Comparison of ENCODE assay signal across 16 cellular contexts in genomic region chr2:138565251-138565598, GRCh38.
DNase-seq lines count a peak whose midpoint lies in the region; ATAC-seq and TF ChIP-seq lines count a peak whose summit lies in the region.
"Had no signal": no experiment of that assay in that cellular context is flagged by ENCODE, and none has a peak within 500 bp of the region (broad histone marks: within the 10 kb centered on the region; RNA-seq: fewer than 3 reads in every experiment).

No MANE protein-coding gene starts in this region.

- H3K27ac ChIP-seq in PC-3 (ENCODE audit: low read length), result peak overlapping the region; percentile 67
- H3K27ac ChIP-seq in smooth muscle cell (ENCODE audit: low read depth), result peak overlapping the region; percentile 68
- no peak overlapping the region for H3K27ac ChIP-seq in thyroid gland
- H3K27ac ChIP-seq: BLaER1 treated with 17β-estradiol and CSF1 and Interleukin-3, amounts not matched to agents 10 nM and 100 nM; GM23248 had no signal

- CTCF ChIA-PET in PC-3 (lab: Charles Lee), result no interaction called here

- no peak overlapping the region for H3K9ac ChIP-seq in PC-3 (ENCODE audit: low read length)
- no peak overlapping the region for H3K9ac ChIP-seq in smooth muscle cell (ENCODE audit: low read depth)
- H3K9ac ChIP-seq: BLaER1 treated with 17β-estradiol and CSF1 and Interleukin-3, amounts not matched to agents 10 nM and 100 nM; GM23248 had no signal

- no peaks in the 10 kb centered on the region for H3K9me2 ChIP-seq in PC-3 (replicated peaks; ENCODE audit: low read length)

- DNase-seq in PC-3 (peak; percentile 65), choroid plexus epithelial cell (ENCODE audit: low read depth) (peak; percentile 1), kidney tubule cell (ENCODE audit: low spot score) (peak; percentile 17), smooth muscle cell (lab: John Stamatoyannopoulos, UW; ENCODE audit: unreplicated experiment) (no peak), thyroid gland (no peak)
- DNase-seq: Calu3; CD8-positive, alpha-beta T cell; DMS 273 treated with DMSO at 0.1 percent for 48 hours; DND-41; EL; GM23248 had no signal

- H3K36me3 ChIP-seq in PC-3 (ENCODE audit: low read depth, low read length) (peaks cover 6% of the 10 kb centered on the region; the same call in 1 of the 2 replicates), smooth muscle cell (ENCODE audit: low read depth) (peaks cover 20% of the 10 kb centered on the region), thyroid gland (peaks cover 10 to 12% of the 10 kb centered on the region in 2 donors)

- no peaks in the 10 kb centered on the region for H3F3A ChIP-seq in PC-3 (ENCODE audit: low read length, unreplicated experiment)
- no peaks in the 10 kb centered on the region for H3F3A ChIP-seq in smooth muscle cell (ENCODE audit: low read depth)

- TF ChIP-seq POLR2A in thyroid gland (IDR thresholded peaks at IDR 0.05), result no peak

- ATAC-seq in PC-3 (peak; percentile 66), GM21360 (IDR thresholded peaks at IDR 0.05; ENCODE audit: unreplicated experiment) (no peak)
- ATAC-seq in activated CD4-positive, CD25-positive, alpha-beta regulatory T cell treated with anti-CD3 and anti-CD28 coated beads, Interleukin-2, amount 50 U/mL, for 24 hours, result no peak
- ATAC-seq: CD8-positive, alpha-beta T cell; GM12878 had no signal

- no TSS peak for BruUV-seq in PC-3 (replicated peaks; lab: Mats Ljungman, UMichigan)

- no peaks in the 10 kb centered on the region for H3K27me3 ChIP-seq in PC-3 (ENCODE audit: low read length)
- H3K27me3 ChIP-seq in smooth muscle cell (ENCODE audit: low read depth), result no peaks in the 10 kb centered on the region
- no peaks in the 10 kb centered on the region for H3K27me3 ChIP-seq in thyroid gland
- H3K27me3 ChIP-seq: BLaER1 treated with 17β-estradiol and CSF1 and Interleukin-3, amounts not matched to agents 10 nM and 100 nM had no signal

- H3K4me1 ChIP-seq in PC-3 (ENCODE audit: insufficient read depth, low read length) (peaks cover 23% of the 10 kb centered on the region), smooth muscle cell (ENCODE audit: low read depth) (no peaks in the 10 kb centered on the region), thyroid gland (no peaks in the 10 kb centered on the region)
- H3K4me1 ChIP-seq: BLaER1 treated with 17β-estradiol and CSF1 and Interleukin-3, amounts not matched to agents 10 nM and 100 nM; HAP-1 had no signal

- H3K4me3 ChIP-seq in PC-3 (ENCODE audit: low read length), result no peak overlapping the region
- H3K4me3 ChIP-seq in choroid plexus epithelial cell (ENCODE audit: low read depth, low read length), result no peak overlapping the region
- no peak overlapping the region for H3K4me3 ChIP-seq in smooth muscle cell
- no peak overlapping the region for H3K4me3 ChIP-seq in thyroid gland (replicated peaks in 1 of 3)
- H3K4me3 ChIP-seq: BLaER1 treated with 17β-estradiol and CSF1 and Interleukin-3, amounts not matched to agents 10 nM and 100 nM; GM12878; GM23248; HAP-1 had no signal

- H3K4me2 ChIP-seq in PC-3 (ENCODE audit: low read length) (peak overlapping the region; percentile 46), smooth muscle cell (no peak overlapping the region)
- H3K4me2 ChIP-seq: BLaER1 treated with 17β-estradiol and CSF1 and Interleukin-3, amounts not matched to agents 10 nM and 100 nM had no signal

- POLR2A ChIA-PET in PC-3 (lab: Charles Lee; ENCODE audit: unreplicated experiment), result no interaction called here

- no peaks in the 10 kb centered on the region for H3K79me2 ChIP-seq in PC-3 (ENCODE audit: low read length)
- H3K79me2 ChIP-seq in smooth muscle cell (ENCODE audit: low read depth), result no peaks in the 10 kb centered on the region

- intact Hi-C loops in PC-3 (cut with micrococcal nuclease) (no loop called here), thyroid gland (cut with DNase I) (no loop called here)

- H2AFZ ChIP-seq in PC-3 (ENCODE audit: low read length), result no peak overlapping the region
- no peak overlapping the region for H2AFZ ChIP-seq in smooth muscle cell (ENCODE audit: low read depth)
- H2AFZ ChIP-seq: GM23248 had no signal

- H4K20me1 ChIP-seq in PC-3 (ENCODE audit: low read length) (no peaks in the 10 kb centered on the region), smooth muscle cell (ENCODE audit: low read depth) (no peaks in the 10 kb centered on the region)
- H4K20me1 ChIP-seq: BLaER1 treated with 17β-estradiol and CSF1 and Interleukin-3, amounts not matched to agents 10 nM and 100 nM had no signal

- H3K9me3 ChIP-seq in PC-3 (ENCODE audit: low read length), result no peaks in the 10 kb centered on the region
- no peaks in the 10 kb centered on the region for H3K9me3 ChIP-seq in smooth muscle cell (replicated peaks; ENCODE audit: low read depth)
- H3K9me3 ChIP-seq in thyroid gland, result no peaks in the 10 kb centered on the region
- H3K9me3 ChIP-seq: BLaER1 treated with 17β-estradiol and CSF1 and Interleukin-3, amounts not matched to agents 10 nM and 100 nM; HAP-1 had no signal

- TF ChIP-seq CTCF in PC-3 (conservative IDR thresholded peaks at IDR 0.05; ENCODE audit: low read depth, low read length) (no peak), choroid plexus epithelial cell (conservative IDR thresholded peaks at IDR 0.05; ENCODE audit: low read depth, low read length) (no peak), smooth muscle cell (IDR thresholded peaks at IDR 0.05; ENCODE audit: borderline replicate concordance, insufficient read depth, poor library complexity, severe bottlenecking) (no peak), thyroid gland (IDR thresholded peaks at IDR 0.05) (no peak)

Comparison
In these comparisons a context has a peak if more than half of its experiments do, and no peak if none do; other contexts are left out.
1. DNase-seq: peak in PC-3 (single experiment), choroid plexus epithelial cell (single experiment) and kidney tubule cell (single experiment); none in smooth muscle cell (single experiment) and thyroid gland (0 of 2).
2. H3K27ac ChIP-seq: peak in PC-3 (single experiment) and smooth muscle cell (single experiment); none in thyroid gland (0 of 3).